Comparison of ENCODE assay signal across 2 cellular contexts in the genomic region with DNA sequence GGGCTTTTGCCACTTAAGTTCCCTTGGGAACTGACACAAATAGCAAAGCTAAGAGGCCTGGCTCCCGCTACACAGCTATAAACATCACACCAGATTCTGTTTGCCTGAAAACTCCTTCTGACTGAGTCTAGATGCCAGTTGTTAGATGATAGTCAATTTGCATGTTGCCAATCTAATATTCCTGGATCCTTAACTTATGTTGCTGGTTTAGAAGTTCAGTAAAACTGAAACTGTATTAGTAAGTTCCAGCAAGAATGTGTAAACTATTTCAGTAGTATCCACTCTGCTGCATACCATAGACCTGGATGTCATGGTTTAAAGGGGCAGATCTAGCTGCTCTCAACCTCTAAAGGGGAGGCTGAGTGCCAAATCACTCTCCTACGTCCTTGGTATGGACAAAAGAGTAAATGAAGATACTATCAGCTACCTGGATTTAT.
TF ChIP-seq lines count a peak whose summit lies in the region.

No MANE protein-coding gene starts in this region.

TF ChIP-seq in K562, 482 proteins besides CTCF, POLR2A, EP300 and RAD21 (continued from another document):
- TF ChIP-seq MECOM (CRISPR knock-in tag; IDR thresholded peaks at IDR 0.05) (no peak), BCL6 (CRISPR knock-in tag; IDR thresholded peaks at IDR 0.05) (no peak), ZNF431 (CRISPR knock-in tag; IDR thresholded peaks at IDR 0.05) (no peak)

TF ChIP-seq in GM12891, 5 proteins besides CTCF, POLR2A, EP300 and RAD21 (continued from another document):
- TF ChIP-seq SPI1 (IDR thresholded peaks at IDR 0.05; ENCODE audit: low read depth, low read length) = no peak
- no peak for TF ChIP-seq PAX5 (IDR thresholded peaks at IDR 0.05; ENCODE audit: insufficient read depth, low read length, severe bottlenecking)
- TF ChIP-seq POLR2AphosphoS5 (IDR thresholded peaks at IDR 0.05; ENCODE audit: low read depth, low read length) = no peak
- TF ChIP-seq TAF1 (IDR thresholded peaks at IDR 0.05; ENCODE audit: low read depth, low read length) = no peak
